Comparison of ENCODE assay signal across 1 cellular context in the genomic region with DNA sequence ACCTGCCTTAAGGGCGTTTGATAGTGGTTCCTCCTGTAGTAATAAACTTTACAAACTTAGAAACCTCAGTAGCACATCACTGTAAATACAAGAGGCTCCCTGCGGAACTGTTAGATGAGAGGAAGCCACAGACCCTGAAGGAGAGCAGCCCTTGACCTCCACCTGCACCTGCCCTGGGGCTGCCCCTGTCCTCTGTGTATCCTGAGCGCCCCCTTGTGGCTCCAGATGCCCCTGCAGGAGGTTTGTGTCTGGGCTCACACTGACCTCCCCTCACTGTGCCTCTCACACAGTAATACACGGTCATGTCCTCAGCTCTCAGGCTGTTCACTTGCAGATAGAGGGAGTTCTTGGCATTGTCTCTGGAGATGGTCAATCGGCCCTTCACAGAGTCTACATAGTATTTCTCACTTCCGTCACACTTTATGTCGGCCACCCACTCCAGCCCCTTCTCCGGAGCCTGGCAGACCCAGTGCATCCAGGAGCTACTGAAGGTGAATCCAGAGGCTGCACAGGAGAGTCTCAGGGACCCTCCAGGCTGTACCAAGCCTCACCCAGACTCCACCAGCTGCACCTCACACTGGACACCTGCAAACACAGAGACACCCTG.
TF ChIP-seq lines count a peak whose summit lies in the region.

No MANE protein-coding gene starts in this region.

TF ChIP-seq in Ishikawa, 13 proteins besides CTCF, POLR2A, EP300 and RAD21 (continued from another document):
- no peak for TF ChIP-seq REST (IDR thresholded peaks at IDR 0.05; ENCODE audit: low read depth)
- TF ChIP-seq, protein P1, sequence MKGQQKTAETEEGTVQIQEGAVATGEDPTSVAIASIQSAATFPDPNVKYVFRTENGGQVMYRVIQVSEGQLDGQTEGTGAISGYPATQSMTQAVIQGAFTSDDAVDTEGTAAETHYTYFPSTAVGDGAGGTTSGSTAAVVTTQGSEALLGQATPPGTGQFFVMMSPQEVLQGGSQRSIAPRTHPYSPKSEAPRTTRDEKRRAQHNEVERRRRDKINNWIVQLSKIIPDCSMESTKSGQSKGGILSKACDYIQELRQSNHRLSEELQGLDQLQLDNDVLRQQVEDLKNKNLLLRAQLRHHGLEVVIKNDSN (IDR thresholded peaks at IDR 0.05): no peak
- TF ChIP-seq TCF12 (IDR thresholded peaks at IDR 0.05; ENCODE audit: low read depth): no peak
- TF ChIP-seq NFIC (IDR thresholded peaks at IDR 0.05): no peak
